ENCODE assay signal across 17 cellular contexts in genomic region chr17:19281161-19281560, GRCh38.
"Had no signal": no experiment of that assay in that cellular context is flagged by ENCODE, and none has a peak within 500 bp of the region (broad histone marks: within the 10 kb centered on the region; RNA-seq: fewer than 3 reads in every experiment).

No MANE protein-coding gene starts in this region.

- H3K9me3 ChIP-seq: ascending aorta, colonic mucosa, heart left ventricle, left lung, prostate gland, thoracic aorta had no signal

- H3K27ac ChIP-seq: ascending aorta, colonic mucosa, heart left ventricle, left lung, prostate gland, thoracic aorta had no signal

- ATAC-seq: heart left ventricle, left lung had no signal

- H3K4me3 ChIP-seq: ascending aorta, colonic mucosa, heart left ventricle, left lung, prostate gland, thoracic aorta had no signal

- H3K27me3 ChIP-seq: ascending aorta, colonic mucosa, left lung had no signal

- FAIRE-seq: islet of Langerhans had no signal

- H3K27me3 Mint-ChIP-seq: activated CD4-positive, alpha-beta memory T cell treated with anti-CD3 and anti-CD28 coated beads, Interleukin-2, amount 10 ng/mL, durations not matched to agents 7 days and 5 days; stimulated activated naive CD8-positive, alpha-beta T cell treated with anti-CD3 and anti-CD28 coated beads, Interleukin-15, Interleukin-2, amounts not matched to agents 100 ng/mL and 50 ng/mL, for 24 hours had no signal

- H3K9me3 Mint-ChIP-seq: activated CD4-positive, alpha-beta memory T cell treated with anti-CD3 and anti-CD28 coated beads, Interleukin-2, amount 10 ng/mL, durations not matched to agents 7 days and 5 days; activated naive CD8-positive, alpha-beta T cell treated with anti-CD3 and anti-CD28 coated beads, Interleukin-2, amount 10 ng/mL, durations not matched to agents 7 days and 5 days; nephron; stimulated activated naive CD8-positive, alpha-beta T cell treated with anti-CD3 and anti-CD28 coated beads, Interleukin-15, Interleukin-2, amounts not matched to agents 100 ng/mL and 50 ng/mL, for 24 hours had no signal

- H3K4me3 Mint-ChIP-seq: activated CD4-positive, alpha-beta memory T cell treated with anti-CD3 and anti-CD28 coated beads, Interleukin-2, amount 10 ng/mL, durations not matched to agents 7 days and 5 days; activated naive CD8-positive, alpha-beta T cell treated with anti-CD3 and anti-CD28 coated beads, Interleukin-2, amount 10 ng/mL, durations not matched to agents 7 days and 5 days; nephron; stimulated activated naive CD8-positive, alpha-beta T cell treated with anti-CD3 and anti-CD28 coated beads, Interleukin-15, Interleukin-2, amounts not matched to agents 100 ng/mL and 50 ng/mL, for 24 hours had no signal

- H3K36me3 Mint-ChIP-seq: activated naive CD8-positive, alpha-beta T cell treated with anti-CD3 and anti-CD28 coated beads, Interleukin-2, amount 10 ng/mL, durations not matched to agents 7 days and 5 days had no signal

- DNase-seq: activated CD4-positive, alpha-beta memory T cell treated with anti-CD3 and anti-CD28 coated beads, Interleukin-2, amount 10 ng/mL, durations not matched to agents 7 days and 5 days; activated naive CD8-positive, alpha-beta T cell treated with anti-CD3 and anti-CD28 coated beads, Interleukin-2, amount 10 ng/mL, durations not matched to agents 7 days and 5 days; activated T-cell treated with anti-CD3 and anti-CD28 coated beads, Interleukin-2, amount 50 U/mL, for 48 hours; colonic mucosa; effector CD8-positive, alpha-beta T cell; heart left ventricle; left lung; mesendoderm; occipital lobe; stimulated activated CD4-positive, alpha-beta T cell treated with anti-CD3 and anti-CD28 coated beads, Interleukin-4, amount 100 ng/mL, for 24 hours; T-helper 9 cell had no signal

- H3K27ac Mint-ChIP-seq: activated CD4-positive, alpha-beta memory T cell treated with anti-CD3 and anti-CD28 coated beads, Interleukin-2, amount 10 ng/mL, durations not matched to agents 7 days and 5 days; activated naive CD8-positive, alpha-beta T cell treated with anti-CD3 and anti-CD28 coated beads, Interleukin-2, amount 10 ng/mL, durations not matched to agents 7 days and 5 days; stimulated activated naive CD8-positive, alpha-beta T cell treated with anti-CD3 and anti-CD28 coated beads, Interleukin-15, Interleukin-2, amounts not matched to agents 100 ng/mL and 50 ng/mL, for 24 hours had no signal

- H3K36me3 ChIP-seq: colonic mucosa, left lung, prostate gland had no signal
